25 cellular contexts compared by ENCODE assay signal in genomic region chr18:61865466-61866165, GRCh38. TPM values are rescaled to one million over a fixed set of nuclear protein-coding genes. Genes with fewer than 3 reads are reported as not detected.
DNase-seq lines count a peak whose midpoint lies in the region; ATAC-seq and TF ChIP-seq lines count a peak whose summit lies in the region.
"Had no signal": no experiment of that assay in that cellular context is flagged by ENCODE, and none has a peak within 500 bp of the region (broad histone marks: within the 10 kb centered on the region; RNA-seq: fewer than 3 reads in every experiment).

No MANE protein-coding gene starts in this region.

- H3K4me3 ChIP-seq in choroid plexus epithelial cell (ENCODE audit: low read depth, low read length), result no peak overlapping the region
- no peak overlapping the region for H3K4me3 ChIP-seq in mesenchymal stem cell (ENCODE audit: insufficient read depth in 1 of 2, low read depth in 1 of 2, low read length in 2 of 2)
- no peak overlapping the region for H3K4me3 ChIP-seq in uterus
- no peak overlapping the region for H3K4me3 ChIP-seq in lower leg skin (ENCODE audit: low read depth, poor library complexity, severe bottlenecking)
- H3K4me3 ChIP-seq: A549, HAP-1, lung, prostate gland, skin epidermis, vagina had no signal

- H3K4me3 Mint-ChIP-seq in stimulated activated naive CD8-positive, alpha-beta T cell treated with anti-CD3 and anti-CD28 coated beads, Interleukin-15, amount 100 ng/mL, for 72 hours, result no peak overlapping the region
- H3K4me3 Mint-ChIP-seq: activated CD8-positive, alpha-beta memory T cell treated with anti-CD3 and anti-CD28 coated beads, Interleukin-2, amount 10 ng/mL, durations not matched to agents 7 days and 5 days; neural crest cell had no signal

- no peak overlapping the region for H3K4me2 ChIP-seq in mesenchymal stem cell (ENCODE audit: low read length, poor library complexity, severe bottlenecking)
- H3K4me2 ChIP-seq: A549 had no signal

- peak overlapping the region; percentile 27 to 73 for H3K4ac ChIP-seq in mesenchymal stem cell (ENCODE audit: low read depth in 1 of 2, low read length in 2 of 2)

- intact Hi-C loops in uterus (cut with DNase I; ENCODE audit: low total_unique reads), result no loop called here
- intact Hi-C loops in lower leg skin (cut with DNase I; ENCODE audit: low total_unique reads), result no loop called here

- no peaks in the 10 kb centered on the region for H3K27me3 ChIP-seq in mesenchymal stem cell (ENCODE audit: control insufficient read depth in 1 of 2, insufficient read depth in 1 of 2, low read length in 2 of 2)
- H3K27me3 ChIP-seq in uterus, result no peaks in the 10 kb centered on the region
- H3K27me3 ChIP-seq: vagina had no signal

- H3K27ac ChIP-seq in mesenchymal stem cell (ENCODE audit: low read length, poor library complexity, severe bottlenecking) (no peak overlapping the region), uterus (peak overlapping the region; percentile 9 to 42)
- H3K27ac ChIP-seq: A549, C4-2B, prostate gland, skin epidermis, vagina had no signal

- no peaks in the 10 kb centered on the region for H3K9me3 Mint-ChIP-seq in stimulated activated naive CD8-positive, alpha-beta T cell treated with anti-CD3 and anti-CD28 coated beads, Interleukin-15, amount 100 ng/mL, for 72 hours
- H3K9me3 Mint-ChIP-seq: neural crest cell had no signal

- H4K8ac ChIP-seq in mesenchymal stem cell (ENCODE audit: low read length), result peak overlapping the region; percentile 63

- DNase-seq in stimulated activated naive CD8-positive, alpha-beta T cell treated with anti-CD3 and anti-CD28 coated beads, Interleukin-15, Interleukin-2, amounts not matched to agents 100 U/mL and 50 U/mL, for 24 hours, result no peak
- no peak for DNase-seq in stimulated activated naive CD8-positive, alpha-beta T cell treated with anti-CD3 and anti-CD28 coated beads, Interleukin-15, amount 100 ng/mL, for 72 hours
- DNase-seq in choroid plexus epithelial cell (ENCODE audit: low read depth) (peak; percentile 39), mesenchymal stem cell (peak; percentile 57), uterus (no peak), lower leg skin (ENCODE audit: low spot score in 2 of 2) (no peak), HT-29 (ENCODE audit: low spot score) (no peak)
- DNase-seq: activated CD4-positive, alpha-beta T cell treated with anti-CD3 and anti-CD28 coated beads, Interleukin-2, amount 50 U/mL, for 1 hour; activated CD8-positive, alpha-beta memory T cell treated with anti-CD3 and anti-CD28 coated beads, Interleukin-2, amount 10 ng/mL, durations not matched to agents 7 days and 5 days; activated naive CD4-positive, alpha-beta T cell treated with anti-CD3 and anti-CD28 coated beads, Interleukin-2, amount 50 U/mL, for 16 hours; aorta; caudate nucleus; NCI-H1105 treated with DMSO at 0.1 percent for 48 hours; NCI-H2081; stimulated activated CD4-positive, alpha-beta T cell treated with anti-CD3 and anti-CD28 coated beads, Interleukin-2, amount 100 ng/mL, for 24 hours; T-helper 9 cell had no signal

- ATAC-seq in stimulated activated naive CD8-positive, alpha-beta T cell treated with anti-CD3 and anti-CD28 coated beads, Interleukin-15, Interleukin-2, amounts not matched to agents 100 U/mL and 50 U/mL, for 24 hours, result peak; percentile 19
- no peak for ATAC-seq in stimulated activated naive CD8-positive, alpha-beta T cell treated with anti-CD3 and anti-CD28 coated beads, Interleukin-15, amount 100 ng/mL, for 72 hours
- ATAC-seq in GM21390 (IDR thresholded peaks at IDR 0.05; ENCODE audit: unreplicated experiment), result no peak
- ATAC-seq: A549; activated CD8-positive, alpha-beta memory T cell treated with anti-CD3 and anti-CD28 coated beads, Interleukin-2, amount 10 ng/mL, durations not matched to agents 7 days and 5 days had no signal

- no peaks in the 10 kb centered on the region for H3K79me1 ChIP-seq in mesenchymal stem cell (replicated peaks; ENCODE audit: low read length, poor library complexity, severe bottlenecking)

- H3K4me1 Mint-ChIP-seq in stimulated activated naive CD8-positive, alpha-beta T cell treated with anti-CD3 and anti-CD28 coated beads, Interleukin-15, amount 100 ng/mL, for 72 hours, result no peaks in the 10 kb centered on the region
- H3K4me1 Mint-ChIP-seq: activated CD8-positive, alpha-beta memory T cell treated with anti-CD3 and anti-CD28 coated beads, Interleukin-2, amount 10 ng/mL, durations not matched to agents 7 days and 5 days; neural crest cell had no signal

- no peak overlapping the region for H3K27ac Mint-ChIP-seq in stimulated activated naive CD8-positive, alpha-beta T cell treated with anti-CD3 and anti-CD28 coated beads, Interleukin-15, amount 100 ng/mL, for 72 hours
- H3K27ac Mint-ChIP-seq: activated CD8-positive, alpha-beta memory T cell treated with anti-CD3 and anti-CD28 coated beads, Interleukin-2, amount 10 ng/mL, durations not matched to agents 7 days and 5 days had no signal

- H2AFZ ChIP-seq in mesenchymal stem cell (ENCODE audit: low read depth, low read length), result no peak overlapping the region

- H3K14ac ChIP-seq in mesenchymal stem cell (ENCODE audit: low read length in 2 of 2), result no peak overlapping the region

- H3K4me1 ChIP-seq in mesenchymal stem cell (ENCODE audit: control insufficient read depth, insufficient read depth, low read depth, low read length) (peaks cover 5% of the 10 kb centered on the region), uterus (peaks cover 0 to 3% of the 10 kb centered on the region in 2 donors)
- H3K4me1 ChIP-seq: A549, HAP-1, prostate gland had no signal

- WGBS in mesenchymal stem cell, result 81% methylated on average over 2 of the region's 3 CpGs
- 56 to 69% methylated on average over 3 of the region's 3 CpGs for WGBS in lower leg skin, 2 donors

- H2BK120ac ChIP-seq in mesenchymal stem cell (ENCODE audit: low read depth, low read length), result no peak overlapping the region

- H3K23ac ChIP-seq in mesenchymal stem cell (ENCODE audit: low read length in 2 of 2), result no peak overlapping the region

- TF ChIP-seq CTCF in choroid plexus epithelial cell (conservative IDR thresholded peaks at IDR 0.05; ENCODE audit: low read depth, low read length) (no peak), uterus (IDR thresholded peaks at IDR 0.05) (no peak), lower leg skin (IDR thresholded peaks at IDR 0.05) (no peak)

- H3K27me3 Mint-ChIP-seq in stimulated activated naive CD8-positive, alpha-beta T cell treated with anti-CD3 and anti-CD28 coated beads, Interleukin-15, amount 100 ng/mL, for 72 hours, result peaks cover 7% of the 10 kb centered on the region
- H3K27me3 Mint-ChIP-seq: activated CD8-positive, alpha-beta memory T cell treated with anti-CD3 and anti-CD28 coated beads, Interleukin-2, amount 10 ng/mL, durations not matched to agents 7 days and 5 days had no signal

- no peak overlapping the region for H2AK5ac ChIP-seq in mesenchymal stem cell (ENCODE audit: low read length, severe bottlenecking)

- H3K36me3 ChIP-seq in mesenchymal stem cell (ENCODE audit: control insufficient read depth in 1 of 2, insufficient read depth in 2 of 2, low read depth in 1 of 2, low read length in 2 of 2), result no peaks in the 10 kb centered on the region
- no peaks in the 10 kb centered on the region for H3K36me3 ChIP-seq in uterus
- H3K36me3 ChIP-seq: HAP-1, prostate gland, vagina had no signal

- H2BK5ac ChIP-seq in mesenchymal stem cell (ENCODE audit: low read depth, low read length, poor library complexity, severe bottlenecking), result no peak overlapping the region

- peak overlapping the region; percentile 53 for H4K91ac ChIP-seq in mesenchymal stem cell (ENCODE audit: low read length)

- no peaks in the 10 kb centered on the region for H3K9me3 ChIP-seq in mesenchymal stem cell (ENCODE audit: control insufficient read depth, low read length)
- no peaks in the 10 kb centered on the region for H3K9me3 ChIP-seq in uterus
- H3K9me3 ChIP-seq: A549, HAP-1, prostate gland, vagina had no signal

- TF ChIP-seq POLR2A in uterus (IDR thresholded peaks at IDR 0.05) (no peak), lower leg skin (IDR thresholded peaks at IDR 0.05) (no peak)

- H3K9ac ChIP-seq in mesenchymal stem cell (ENCODE audit: low read length), result no peak overlapping the region

- H2BK15ac ChIP-seq in mesenchymal stem cell (ENCODE audit: low read depth, poor library complexity, severe bottlenecking), result peak overlapping the region; percentile 64

- peak overlapping the region; percentile 12 to 82 for H2BK12ac ChIP-seq in mesenchymal stem cell (ENCODE audit: low read length in 2 of 2)

- peak overlapping the region; percentile 4 to 82 for H3K18ac ChIP-seq in mesenchymal stem cell (ENCODE audit: low read depth in 1 of 2, low read length in 2 of 2)

RNA-seq across cellular contexts. Expression of gene RNF152, which starts 27.2 kb away (rescaled TPM):
- polyA plus RNA-seq in mesenchymal stem cell (2013, experiment 1 of 2), result 8.3 TPM
- 8.2 TPM for polyA plus RNA-seq in mesenchymal stem cell (2013, experiment 2 of 2)
- total RNA-seq in uterus, result 10 to 100 TPM; 20.0 to 86.1 (median 33.0) TPM
- 100 to 1,000 TPM in 1 of 4 donors, 10 to 100 TPM in 3; 37.1 to 112 (median 82.5) TPM for total RNA-seq in lower leg skin
- not detected in 2 replicates for total RNA-seq in HT-29 (2014; rRNA removed; shearing (Covaris generic))

Comparison
In these comparisons a context has a peak if more than half of its experiments do, and no peak if none do; other contexts are left out.
1. DNase-seq: peak in choroid plexus epithelial cell (single experiment) and mesenchymal stem cell (single experiment); none in stimulated activated naive CD8-positive, alpha-beta T cell treated with anti-CD3 and anti-CD28 coated beads, Interleukin-15, Interleukin-2, amounts not matched to agents 100 U/mL and 50 U/mL, for 24 hours (single experiment), stimulated activated naive CD8-positive, alpha-beta T cell treated with anti-CD3 and anti-CD28 coated beads, Interleukin-15, amount 100 ng/mL, for 72 hours (0 of 2), uterus (0 of 2), lower leg skin (0 of 2) and HT-29 (single experiment).
2. RNA of gene RNF152, which starts 27.2 kb away (total RNA-seq): 37.1 to 112 TPM in lower leg skin and 20.0 to 86.1 TPM in uterus; not detected in HT-29; every median in the first group is over 10 times any median in the second.